Comparison of ENCODE assay signal across 10 cellular contexts in the genomic region with DNA sequence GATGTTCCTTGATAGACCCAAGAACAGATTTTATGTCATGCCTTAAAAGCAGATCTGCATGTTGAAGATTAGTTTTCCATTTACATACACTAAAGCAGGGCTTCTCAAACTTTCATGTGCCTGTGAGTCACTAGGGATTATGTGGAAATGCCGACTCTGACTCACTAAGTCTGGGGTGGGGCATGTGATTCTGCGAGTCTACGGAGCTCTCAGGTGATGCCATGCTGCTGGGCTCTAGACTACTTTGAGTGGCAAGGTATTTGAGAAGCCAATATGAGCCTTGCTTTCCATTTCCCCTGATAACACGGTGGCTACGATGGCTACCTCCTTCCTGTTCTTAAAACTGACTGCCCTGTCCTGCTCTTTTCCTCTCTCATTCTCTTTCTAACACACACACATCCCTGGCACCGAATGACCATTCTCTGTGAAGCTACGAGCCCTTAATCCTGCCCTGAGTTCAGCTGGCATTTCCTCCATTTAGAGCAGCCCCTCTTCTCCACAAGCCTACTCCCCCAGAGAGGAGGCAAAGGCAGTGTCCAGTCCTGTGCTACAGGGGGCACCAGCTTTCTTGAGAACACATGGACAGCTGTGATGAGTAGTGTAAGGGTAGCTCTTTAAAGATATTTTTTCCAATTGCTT.
DNase-seq lines count a peak whose midpoint lies in the region; ATAC-seq lines count a peak whose summit lies in the region.
"Had no signal": no experiment of that assay in that cellular context is flagged by ENCODE, and none has a peak within 500 bp of the region (broad histone marks: within the 10 kb centered on the region; RNA-seq: fewer than 3 reads in every experiment).

No MANE protein-coding gene starts in this region.

- H3K27ac Mint-ChIP-seq in stimulated activated memory B cell treated with anti-CD40 and anti-IgM and Interleukin-4, amounts not matched to agents 10 μg/mL and 1 μg/mL and 100 μg/mL, for 72 hours, result no peak overlapping the region
- H3K27ac Mint-ChIP-seq: activated CD4-positive, alpha-beta memory T cell treated with anti-CD3 and anti-CD28 coated beads, Interleukin-2, amount 10 ng/mL, durations not matched to agents 7 days and 5 days had no signal

- ATAC-seq in stimulated activated memory B cell treated with anti-CD40 and anti-IgM and Interleukin-4, amounts not matched to agents 10 μg/mL and 1 μg/mL and 100 μg/mL, for 72 hours, result peak; percentile 47

- no peaks in the 10 kb centered on the region for H3K27me3 ChIP-seq in HAP-1 (ENCODE audit: low read depth)
- H3K27me3 ChIP-seq: right atrium auricular region had no signal

- peak; percentile 24 to 29 for DNase-seq in HAP-1 (ENCODE audit: low spot score in 2 of 2)
- peak; percentile 26 for DNase-seq in RPMI8226
- DNase-seq in fibroblast of the conjunctiva (ENCODE audit: low read depth), result peak; percentile 85
- DNase-seq in NCI-H1930 (lab: John Stamatoyannopoulos, UW), result no peak
- no peak for DNase-seq in NCI-H2029 treated with DMSO at 0.1 percent for 48 hours (lab: John Stamatoyannopoulos, UW)
- DNase-seq in D341Med (ENCODE audit: low spot score), result no peak
- DNase-seq: activated CD4-positive, alpha-beta memory T cell treated with anti-CD3 and anti-CD28 coated beads, Interleukin-2, amount 10 ng/mL, durations not matched to agents 7 days and 5 days; NCI-H1092 treated with DMSO at 0.1 percent for 48 hours had no signal

- peaks cover 6% of the 10 kb centered on the region for H3K4me1 Mint-ChIP-seq in stimulated activated memory B cell treated with anti-CD40 and anti-IgM and Interleukin-4, amounts not matched to agents 10 μg/mL and 1 μg/mL and 100 μg/mL, for 72 hours
- H3K4me1 Mint-ChIP-seq: activated CD4-positive, alpha-beta memory T cell treated with anti-CD3 and anti-CD28 coated beads, Interleukin-2, amount 10 ng/mL, durations not matched to agents 7 days and 5 days had no signal

- H3K9me3 Mint-ChIP-seq in stimulated activated memory B cell treated with anti-CD40 and anti-IgM and Interleukin-4, amounts not matched to agents 10 μg/mL and 1 μg/mL and 100 μg/mL, for 72 hours, result no peaks in the 10 kb centered on the region
- H3K9me3 Mint-ChIP-seq: activated CD4-positive, alpha-beta memory T cell treated with anti-CD3 and anti-CD28 coated beads, Interleukin-2, amount 10 ng/mL, durations not matched to agents 7 days and 5 days had no signal

- H3K27me3 Mint-ChIP-seq in stimulated activated memory B cell treated with anti-CD40 and anti-IgM and Interleukin-4, amounts not matched to agents 10 μg/mL and 1 μg/mL and 100 μg/mL, for 72 hours, result no peaks in the 10 kb centered on the region

- no peaks in the 10 kb centered on the region; the same call in 1 of the 2 replicates for H3K4me1 ChIP-seq in HAP-1
- H3K4me1 ChIP-seq: right atrium auricular region had no signal

- no peaks in the 10 kb centered on the region for H3K36me3 Mint-ChIP-seq in stimulated activated memory B cell treated with anti-CD40 and anti-IgM and Interleukin-4, amounts not matched to agents 10 μg/mL and 1 μg/mL and 100 μg/mL, for 72 hours

- in situ Hi-C loops in HAP-1 (cut with MboI; ENCODE audit: low sequenced_read_pairs), result loop anchor here (25.0 kb wide), 1 partner anchor 416 kb away; no protein-coding TSS in a partner anchor

- H3K4me3 Mint-ChIP-seq in stimulated activated memory B cell treated with anti-CD40 and anti-IgM and Interleukin-4, amounts not matched to agents 10 μg/mL and 1 μg/mL and 100 μg/mL, for 72 hours, result no peak overlapping the region
- H3K4me3 Mint-ChIP-seq: activated CD4-positive, alpha-beta memory T cell treated with anti-CD3 and anti-CD28 coated beads, Interleukin-2, amount 10 ng/mL, durations not matched to agents 7 days and 5 days had no signal

- H3K36me3 ChIP-seq in HAP-1 (replicated peaks), result no peaks in the 10 kb centered on the region
- H3K36me3 ChIP-seq: right atrium auricular region had no signal

- H3K9me3 ChIP-seq in HAP-1, result no peaks in the 10 kb centered on the region
- H3K9me3 ChIP-seq: right atrium auricular region had no signal

- no peak overlapping the region for H3K4me3 ChIP-seq in HAP-1
- H3K4me3 ChIP-seq: right atrium auricular region had no signal

Comparison
In these comparisons a context has a peak if more than half of its experiments do, and no peak if none do; other contexts are left out.
1. DNase-seq: peak in HAP-1 (2 of 2), RPMI8226 (single experiment) and fibroblast of the conjunctiva (single experiment); none in NCI-H1930 (0 of 2), NCI-H2029 treated with DMSO at 0.1 percent for 48 hours (single experiment) and D341Med (single experiment).